ENCODE assay signal across 9 cellular contexts in the genomic region with DNA sequence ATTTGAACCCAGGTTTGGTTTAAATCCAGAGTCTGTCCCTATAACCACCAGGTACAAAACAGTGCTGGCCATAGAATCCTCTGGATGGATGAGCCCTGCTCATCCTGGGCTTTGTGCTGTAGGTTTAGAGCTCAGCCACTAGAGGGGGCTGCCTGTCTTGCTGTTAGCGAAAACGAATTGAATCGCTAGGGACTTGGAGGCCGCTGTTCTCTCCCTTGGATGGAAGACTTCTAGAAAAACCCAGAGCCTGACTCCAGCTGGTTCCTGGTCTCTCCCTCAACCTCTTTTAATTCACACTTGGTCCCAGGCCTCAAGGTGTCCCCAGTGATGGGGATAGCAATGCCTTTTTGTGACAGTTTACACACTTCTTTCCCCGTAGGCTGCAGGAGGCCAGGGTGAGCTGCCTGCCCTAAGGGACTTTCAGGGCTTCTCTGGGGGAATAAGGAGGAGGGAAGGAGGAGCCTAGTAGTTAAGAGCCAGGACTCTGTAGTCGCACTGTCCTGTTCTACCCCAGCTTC. TPM values are rescaled to one million over a fixed set of nuclear protein-coding genes. Genes with fewer than 3 reads are reported as not detected.
DNase-seq lines count a peak whose midpoint lies in the region; ATAC-seq lines count a peak whose summit lies in the region.
"Had no signal": no experiment of that assay in that cellular context is flagged by ENCODE, and none has a peak within 500 bp of the region (broad histone marks: within the 10 kb centered on the region; RNA-seq: fewer than 3 reads in every experiment).

No MANE protein-coding gene starts in this region.

- POLR2A ChIA-PET in activated CD4-positive, alpha-beta T cell treated with anti-CD3 and anti-CD28 coated beads, Interleukin-2, amount 10 ng/mL, durations not matched to agents 7 days and 5 days (lab: Charles Lee), result no interaction called here

- H3K4me1 Mint-ChIP-seq in activated CD4-positive, alpha-beta T cell treated with anti-CD3 and anti-CD28 coated beads, Interleukin-2, amount 10 ng/mL, durations not matched to agents 7 days and 5 days, result no peaks in the 10 kb centered on the region

- peaks cover 1% of the 10 kb centered on the region for H3K27me3 Mint-ChIP-seq in activated CD4-positive, alpha-beta T cell treated with anti-CD3 and anti-CD28 coated beads, Interleukin-2, amount 10 ng/mL, durations not matched to agents 7 days and 5 days

- intact Hi-C loops in Right ventricle myocardium inferior (cut with DNase I) (loop anchor here (5.0 to 10.0 kb wide), 2 partner anchors 58 to 1000 kb away; no protein-coding TSS in a partner anchor), cardiac septum (cut with DNase I) (no loop called here)

- no peak overlapping the region for H3K27ac Mint-ChIP-seq in activated CD4-positive, alpha-beta T cell treated with anti-CD3 and anti-CD28 coated beads, Interleukin-2, amount 10 ng/mL, durations not matched to agents 7 days and 5 days

- H3K4me3 Mint-ChIP-seq in activated CD4-positive, alpha-beta T cell treated with anti-CD3 and anti-CD28 coated beads, Interleukin-2, amount 10 ng/mL, durations not matched to agents 7 days and 5 days, result no peak overlapping the region

- H3K9me3 Mint-ChIP-seq in activated CD4-positive, alpha-beta T cell treated with anti-CD3 and anti-CD28 coated beads, Interleukin-2, amount 10 ng/mL, durations not matched to agents 7 days and 5 days, result no peaks in the 10 kb centered on the region

- CTCF ChIA-PET in activated CD4-positive, alpha-beta T cell treated with anti-CD3 and anti-CD28 coated beads, Interleukin-2, amount 10 ng/mL, durations not matched to agents 7 days and 5 days (lab: Charles Lee), result interaction anchor here (0.6 to 1.9 kb wide), 4 partner anchors 9 to 791 kb away, joined by 3 to 5 read pairs (median 4); a partner anchor contains a TSS

- DNase-seq in Right ventricle myocardium inferior (ENCODE audit: missing footprints) (no peak), cardiac septum (ENCODE audit: low spot score) (no peak), NCI-H2171 (lab: John Stamatoyannopoulos, UW) (peak; percentile 46), dermis microvascular lymphatic vessel endothelial cell (ENCODE audit: low read depth in 2 of 2) (peak; percentile 36 to 70), medulla oblongata (ENCODE audit: extremely low spot score) (peak; percentile 68)
- DNase-seq in activated CD4-positive, alpha-beta T cell treated with anti-CD3 and anti-CD28 coated beads, Interleukin-2, amount 10 ng/mL, durations not matched to agents 7 days and 5 days, result peak; percentile 57
- peak; percentile 10 for DNase-seq in stimulated activated CD8-positive, alpha-beta memory T cell treated with anti-CD3 and anti-CD28 coated beads, Interleukin-7, amount 100 ng/mL, for 24 hours (ENCODE audit: low read depth)

- ATAC-seq in Right ventricle myocardium inferior (peak; percentile 79), HG02970 (IDR thresholded peaks at IDR 0.05; ENCODE audit: low FRiP score, unreplicated experiment) (peak; percentile 70)

- H3K36me3 Mint-ChIP-seq in activated CD4-positive, alpha-beta T cell treated with anti-CD3 and anti-CD28 coated beads, Interleukin-2, amount 10 ng/mL, durations not matched to agents 7 days and 5 days (ENCODE audit: low read depth), result no peaks in the 10 kb centered on the region

RNA-seq across cellular contexts. Expression of a gene that starts 8.7 kb away (rescaled TPM):
- not detected for total RNA-seq in Right ventricle myocardium inferior
- total RNA-seq in cardiac septum, result not detected
- not detected for total RNA-seq in activated CD4-positive, alpha-beta T cell treated with anti-CD3 and anti-CD28 coated beads, Interleukin-2, amount 10 ng/mL, durations not matched to agents 7 days and 5 days
- not detected in 2 replicates for total RNA-seq in dermis microvascular lymphatic vessel endothelial cell
- total RNA-seq: skeletal muscle tissue had no signal

RNA-seq across cellular contexts. Expression of a gene that starts 25.8 kb away (rescaled TPM):
- total RNA-seq in Right ventricle myocardium inferior (not detected), cardiac septum (not detected), dermis microvascular lymphatic vessel endothelial cell (not detected in 2 replicates)
- not detected for total RNA-seq in activated CD4-positive, alpha-beta T cell treated with anti-CD3 and anti-CD28 coated beads, Interleukin-2, amount 10 ng/mL, durations not matched to agents 7 days and 5 days

Comparison
In these comparisons a context has a peak if more than half of its experiments do, and no peak if none do; other contexts are left out.
1. DNase-seq: peak in NCI-H2171 (single experiment), activated CD4-positive, alpha-beta T cell treated with anti-CD3 and anti-CD28 coated beads, Interleukin-2, amount 10 ng/mL, durations not matched to agents 7 days and 5 days (single experiment), dermis microvascular lymphatic vessel endothelial cell (2 of 2), medulla oblongata (single experiment) and stimulated activated CD8-positive, alpha-beta memory T cell treated with anti-CD3 and anti-CD28 coated beads, Interleukin-7, amount 100 ng/mL, for 24 hours (single experiment); none in Right ventricle myocardium inferior (single experiment) and cardiac septum (single experiment).